9 cellular contexts compared by ENCODE assay signal in genomic region chr15:68209735-68210408, GRCh38. TPM values are rescaled to one million over a fixed set of nuclear protein-coding genes. Genes with fewer than 3 reads are reported as not detected.
DNase-seq lines count a peak whose midpoint lies in the region; ATAC-seq and TF ChIP-seq lines count a peak whose summit lies in the region.
"Had no signal": no experiment of that assay in that cellular context is flagged by ENCODE, and none has a peak within 500 bp of the region (broad histone marks: within the 10 kb centered on the region; RNA-seq: fewer than 3 reads in every experiment).

No MANE protein-coding gene starts in this region.

- peak overlapping the region in 2 of 3 donors; percentile 35 to 60 for H3K27ac Mint-ChIP-seq in CD4-positive, CD25-positive, alpha-beta regulatory T cell
- peak overlapping the region; percentile 96 for H3K27ac Mint-ChIP-seq in T-helper 1 cell treated with Interleukin-12 subunit alpha and Interleukin-12 subunit beta and Interleukin-4 antibody, amounts not matched to agents 30 μg/mL and 1 μg/mL, for 36 hours

- no peak overlapping the region for H3K4me3 Mint-ChIP-seq in CD4-positive, CD25-positive, alpha-beta regulatory T cell
- H3K4me3 Mint-ChIP-seq in T-helper 1 cell treated with Interleukin-12 subunit alpha and Interleukin-12 subunit beta and Interleukin-4 antibody, amounts not matched to agents 30 μg/mL and 1 μg/mL, for 36 hours, result peak overlapping the region; percentile 40

- peak in 1 of 3 donors; percentile 65 for DNase-seq in CD4-positive, CD25-positive, alpha-beta regulatory T cell
- peak; percentile 54 for DNase-seq in epithelial cell of esophagus (ENCODE audit: low read depth)
- DNase-seq in DMS153 (lab: John Stamatoyannopoulos, UW), result no peak
- DNase-seq in RKO (ENCODE audit: low spot score), result no peak

- no peaks in the 10 kb centered on the region for H3K9me3 ChIP-seq in CD4-positive, CD25-positive, alpha-beta regulatory T cell (ENCODE audit: control insufficient read depth in 2 of 2, low read length in 2 of 2)

- H3K27me3 Mint-ChIP-seq in CD4-positive, CD25-positive, alpha-beta regulatory T cell, result no peaks in the 10 kb centered on the region
- no peaks in the 10 kb centered on the region for H3K27me3 Mint-ChIP-seq in T-helper 1 cell treated with Interleukin-12 subunit alpha and Interleukin-12 subunit beta and Interleukin-4 antibody, amounts not matched to agents 30 μg/mL and 1 μg/mL, for 36 hours (ENCODE audit: low read depth)

- H3K27ac ChIP-seq in CD4-positive, CD25-positive, alpha-beta regulatory T cell (ENCODE audit: insufficient read depth, low read length, poor library complexity, severe bottlenecking), result no peak overlapping the region
- H3K27ac ChIP-seq: HL-60 had no signal

- H3K36me3 Mint-ChIP-seq in CD4-positive, CD25-positive, alpha-beta regulatory T cell, result peaks cover 3% of the 10 kb centered on the region
- peaks cover 4% of the 10 kb centered on the region for H3K36me3 Mint-ChIP-seq in T-helper 1 cell treated with Interleukin-12 subunit alpha and Interleukin-12 subunit beta and Interleukin-4 antibody, amounts not matched to agents 30 μg/mL and 1 μg/mL, for 36 hours (ENCODE audit: low read depth)

- peak; percentile 55 to 64 for ATAC-seq in CD4-positive, CD25-positive, alpha-beta regulatory T cell (ENCODE audit: low read depth in 2 of 2)
- ATAC-seq in GM21717 (IDR thresholded peaks at IDR 0.05; ENCODE audit: unreplicated experiment), result peak; percentile 56
- ATAC-seq in GM19467 (IDR thresholded peaks at IDR 0.05; ENCODE audit: unreplicated experiment), result no peak
- ATAC-seq in GM21526 (IDR thresholded peaks at IDR 0.05; ENCODE audit: low FRiP score, unreplicated experiment), result no peak

- H3K9me3 Mint-ChIP-seq in CD4-positive, CD25-positive, alpha-beta regulatory T cell, result peaks cover 0 to 1% (median 0%) of the 10 kb centered on the region in 7 donors
- no peaks in the 10 kb centered on the region for H3K9me3 Mint-ChIP-seq in T-helper 1 cell treated with Interleukin-12 subunit alpha and Interleukin-12 subunit beta and Interleukin-4 antibody, amounts not matched to agents 30 μg/mL and 1 μg/mL, for 36 hours

- H3K4me1 ChIP-seq in CD4-positive, CD25-positive, alpha-beta regulatory T cell (ENCODE audit: control insufficient read depth, insufficient read depth, low read length, poor library complexity, severe bottlenecking), result peaks cover 14% of the 10 kb centered on the region

- no peaks in the 10 kb centered on the region for H3K36me3 ChIP-seq in CD4-positive, CD25-positive, alpha-beta regulatory T cell (ENCODE audit: control insufficient read depth, insufficient read depth, low read length)

- H3K27me3 ChIP-seq in CD4-positive, CD25-positive, alpha-beta regulatory T cell (ENCODE audit: control insufficient read depth, insufficient read depth, low read length), result no peaks in the 10 kb centered on the region

- no peak for TF ChIP-seq CTCF in epithelial cell of esophagus (IDR thresholded peaks at IDR 0.05; ENCODE audit: insufficient read depth, low read depth, low read length, missing control alignments)

- peaks cover 0 to 17% (median 4%) of the 10 kb centered on the region in 4 donors for H3K4me1 Mint-ChIP-seq in CD4-positive, CD25-positive, alpha-beta regulatory T cell
- H3K4me1 Mint-ChIP-seq in T-helper 1 cell treated with Interleukin-12 subunit alpha and Interleukin-12 subunit beta and Interleukin-4 antibody, amounts not matched to agents 30 μg/mL and 1 μg/mL, for 36 hours (ENCODE audit: low read depth), result peaks cover 28% of the 10 kb centered on the region

- H3K4me3 ChIP-seq in CD4-positive, CD25-positive, alpha-beta regulatory T cell (ENCODE audit: low read depth, low read length), result no peak overlapping the region
- H3K4me3 ChIP-seq in epithelial cell of esophagus (ENCODE audit: low read length), result no peak overlapping the region

RNA-seq across cellular contexts. Expression of gene CALML4, which starts 4.7 kb away (rescaled TPM):
- 3.2 TPM for total RNA-seq in CD4-positive, CD25-positive, alpha-beta regulatory T cell
- polyA plus RNA-seq in CD4-positive, CD25-positive, alpha-beta regulatory T cell, result 1 to 10 TPM in 1 of 4 donors, under 1 TPM in 3; 0.17 to 1.4 (median 0.51) TPM

RNA-seq across cellular contexts. Expression of gene CLN6, which starts 19.7 kb away (rescaled TPM):
- total RNA-seq in CD4-positive, CD25-positive, alpha-beta regulatory T cell, result 14.2 TPM
- polyA plus RNA-seq in CD4-positive, CD25-positive, alpha-beta regulatory T cell, result 1 to 10 TPM; 1.4 to 1.9 (median 1.5) TPM

Comparison
In these comparisons a context has a peak if more than half of its experiments do, and no peak if none do; other contexts are left out.
1. ATAC-seq: peak in CD4-positive, CD25-positive, alpha-beta regulatory T cell (2 of 2) and GM21717 (single experiment); none in GM19467 (single experiment) and GM21526 (single experiment).